In the genomic region with DNA sequence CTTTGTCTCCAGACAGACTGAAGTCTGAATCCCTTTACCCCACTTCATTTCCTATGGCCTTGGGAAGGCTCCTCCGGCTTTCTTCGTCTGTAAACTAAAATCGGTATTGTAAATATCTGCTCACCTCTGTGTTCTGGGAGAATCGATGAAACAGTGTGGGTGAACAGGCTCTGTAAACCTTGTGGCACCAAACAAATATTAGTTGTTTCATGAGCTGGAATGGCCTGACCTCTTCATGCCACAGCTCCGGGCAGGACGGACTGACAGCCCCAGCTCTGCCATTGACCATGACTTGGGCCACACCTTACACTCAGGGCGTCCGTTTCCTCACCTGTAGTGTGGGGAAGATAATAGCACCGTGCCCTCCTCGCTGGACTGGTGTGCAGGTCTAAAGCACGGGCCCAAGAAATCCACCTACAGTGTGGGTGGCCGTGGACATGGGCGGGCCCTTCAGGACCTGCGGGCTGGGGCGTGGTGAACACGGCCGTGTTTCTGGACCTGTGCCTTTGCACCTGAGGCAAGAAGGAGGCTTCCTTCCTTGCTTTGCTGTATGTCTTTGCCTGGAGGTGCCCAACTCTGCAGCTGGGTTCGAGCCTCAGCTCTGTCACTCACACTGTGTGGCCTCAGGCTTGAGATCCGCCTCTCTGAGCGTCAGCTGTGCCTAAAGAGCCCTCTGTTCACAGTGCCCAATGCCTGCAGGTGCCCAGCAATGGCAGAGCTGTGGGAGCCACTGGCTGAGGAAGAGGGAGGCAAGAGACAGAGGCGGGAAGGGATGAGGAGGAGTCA, we compare ENCODE assay signal across 15 cellular contexts. TPM values are rescaled to one million over a fixed set of nuclear protein-coding genes. Genes with fewer than 3 reads are reported as not detected.
DNase-seq lines count a peak whose midpoint lies in the region; ATAC-seq and TF ChIP-seq lines count a peak whose summit lies in the region.
"Had no signal": no experiment of that assay in that cellular context is flagged by ENCODE, and none has a peak within 500 bp of the region (broad histone marks: within the 10 kb centered on the region; RNA-seq: fewer than 3 reads in every experiment).

No MANE protein-coding gene starts in this region.

- peaks cover 0 to 2% (median 0%) of the 10 kb centered on the region in 6 donors for H3K9me3 Mint-ChIP-seq in immature natural killer cell
- H3K9me3 Mint-ChIP-seq: CD4-positive, alpha-beta memory T cell had no signal

- peak overlapping the region; percentile 77 for H3K9ac ChIP-seq in neuronal stem cell (ENCODE audit: low read depth, low read length, poor library complexity)
- H3K9ac ChIP-seq: GM23248 had no signal

- no peak overlapping the region for H4K8ac ChIP-seq in neuronal stem cell (ENCODE audit: low read depth, low read length)

- TF ChIP-seq CTCF in right lobe of liver (IDR thresholded peaks at IDR 0.05), result no peak
- no peak for TF ChIP-seq CTCF in GM13976 (IDR thresholded peaks at IDR 0.05; ENCODE audit: borderline replicate concordance, control extremely low read depth, extremely low read depth, insufficient read depth, missing control alignments)
- TF ChIP-seq CTCF in sigmoid colon (IDR thresholded peaks at IDR 0.05), result no peak

- DNase-seq in right lobe of liver, result peak in 2 of 3 donors; percentile 57 to 73
- no peak for DNase-seq in neuronal stem cell (ENCODE audit: low spot score)
- no peak for DNase-seq in posterior vena cava (ENCODE audit: low spot score)
- no peak for DNase-seq in immature natural killer cell
- no peak for DNase-seq in GM13976 (ENCODE audit: low spot score)
- no peak for DNase-seq in sigmoid colon
- DNase-seq: BE2C; CD4-positive, alpha-beta memory T cell; DMS79; GM23248 had no signal

- H2BK5ac ChIP-seq in neuronal stem cell (ENCODE audit: low read length), result no peak overlapping the region

- H3K79me1 ChIP-seq in neuronal stem cell (ENCODE audit: low read depth, low read length), result peaks cover 2% of the 10 kb centered on the region

- in situ Hi-C loops in GM13976 (cut with MboI; ENCODE audit: low sequenced_read_pairs, unreplicated experiment), result no loop called here

- TF ChIP-seq EP300 in sigmoid colon (IDR thresholded peaks at IDR 0.05), result no peak

- ATAC-seq in esophagus mucosa (peak; percentile 3), right lobe of liver (peak; percentile 53 to 55 (median 54))
- ATAC-seq: A549, GM12878, HCT116 had no signal

- H2AK5ac ChIP-seq in neuronal stem cell (ENCODE audit: low read depth, low read length), result peak overlapping the region; percentile 63

- no peak overlapping the region for H2BK120ac ChIP-seq in neuronal stem cell (ENCODE audit: low read depth, low read length)

- 41% methylated on average over 18 of the region's 21 CpGs for WGBS in right lobe of liver (ENCODE audit: insufficient coverage, low coverage, low lambda C conversion rate, missing lambda C conversion rate)
- no CpG with 5 or more reads among the region's 21 CpGs for WGBS in neuronal stem cell (ENCODE audit: extremely low coverage in 2 of 2, insufficient read length in 2 of 2, insufficient replicate concordance in 1 of 2), 2 donors
- 65 to 78% methylated on average over 21 of the region's 21 CpGs for WGBS in sigmoid colon, 2 donors

- peak overlapping the region; percentile 48 for H3K18ac ChIP-seq in neuronal stem cell (ENCODE audit: low read length)

- H3K4me1 Mint-ChIP-seq in immature natural killer cell, result no peaks in the 10 kb centered on the region
- H3K4me1 Mint-ChIP-seq: CD4-positive, alpha-beta memory T cell had no signal

- H3K4ac ChIP-seq in neuronal stem cell (ENCODE audit: low read length), result no peak overlapping the region

- peak overlapping the region; percentile 71 for H3K14ac ChIP-seq in neuronal stem cell (ENCODE audit: low read length)

- H3K4me1 ChIP-seq in right lobe of liver, result peaks cover 0 to 79% (median 35%) of the 10 kb centered on the region in 4 donors
- peaks cover 0 to 3% of the 10 kb centered on the region in 2 donors for H3K4me1 ChIP-seq in neuronal stem cell (ENCODE audit: control insufficient read depth in 2 of 2, insufficient read depth in 1 of 2, low read depth in 1 of 2, low read length in 2 of 2)
- H3K4me1 ChIP-seq in sigmoid colon, result no peaks in the 10 kb centered on the region
- H3K4me1 ChIP-seq: BE2C had no signal

- no peak overlapping the region for H3K4me2 ChIP-seq in neuronal stem cell (ENCODE audit: insufficient read depth, low read length, poor library complexity, severe bottlenecking)
- H3K4me2 ChIP-seq: A549 had no signal

- peak overlapping the region; percentile 5 for H3K23ac ChIP-seq in neuronal stem cell (ENCODE audit: low read depth, low read length, poor library complexity)

- no peak overlapping the region for H2AFZ ChIP-seq in neuronal stem cell (ENCODE audit: low read length)
- H2AFZ ChIP-seq: GM23248 had no signal

- no peaks in the 10 kb centered on the region for H3K27me3 ChIP-seq in right lobe of liver
- H3K27me3 ChIP-seq in neuronal stem cell (ENCODE audit: control insufficient read depth in 3 of 3, insufficient read depth in 3 of 3, low read depth in 1 of 3, low read length in 3 of 3), result no peaks in the 10 kb centered on the region
- no peaks in the 10 kb centered on the region for H3K27me3 ChIP-seq in sigmoid colon
- H3K27me3 ChIP-seq: BE2C had no signal

- H3K9me3 ChIP-seq in right lobe of liver (no peaks in the 10 kb centered on the region), neuronal stem cell (replicated peaks in 1 of 2; ENCODE audit: control insufficient read depth in 2 of 2, insufficient read depth in 1 of 2, low read depth in 1 of 2, low read length in 2 of 2) (no peaks in the 10 kb centered on the region), sigmoid colon (no peaks in the 10 kb centered on the region)
- H3K9me3 ChIP-seq: A549, BE2C had no signal

- intact Hi-C loops in right lobe of liver (cut with DNase I) (no loop called here), posterior vena cava (cut with DNase I) (no loop called here), sigmoid colon (cut with DNase I) (no loop called here)

- H2BK15ac ChIP-seq in neuronal stem cell (ENCODE audit: low read length), result no peak overlapping the region

- H3K27ac ChIP-seq in right lobe of liver, result peak overlapping the region; percentile 68 to 82 (median 78)
- no peak overlapping the region for H3K27ac ChIP-seq in neuronal stem cell (replicated peaks; ENCODE audit: low read length)
- H3K27ac ChIP-seq in sigmoid colon, result no peak overlapping the region
- H3K27ac ChIP-seq: C4-2B, GM23248 had no signal

- no peak overlapping the region for H2BK12ac ChIP-seq in neuronal stem cell (ENCODE audit: low read length)

- H3K4me3 ChIP-seq in right lobe of liver (peak overlapping the region in 2 of 3 donors; percentile 22 to 59), neuronal stem cell (ENCODE audit: low read length in 2 of 2) (peak overlapping the region in 1 of 2 donors; percentile 3), sigmoid colon (no peak overlapping the region)
- H3K4me3 ChIP-seq: A549, GM12878, GM23248 had no signal

- TF ChIP-seq POLR2A in right lobe of liver (IDR thresholded peaks at IDR 0.05), result no peak
- TF ChIP-seq POLR2A in sigmoid colon (IDR thresholded peaks at IDR 0.05), result no peak

- no peak overlapping the region for H3K27ac Mint-ChIP-seq in immature natural killer cell
- H3K27ac Mint-ChIP-seq: CD4-positive, alpha-beta memory T cell had no signal

- H3K4me3 Mint-ChIP-seq in immature natural killer cell, result no peak overlapping the region
- H3K4me3 Mint-ChIP-seq: CD4-positive, alpha-beta memory T cell had no signal

- peak overlapping the region; percentile 85 for H4K91ac ChIP-seq in neuronal stem cell (ENCODE audit: low read depth, low read length, poor library complexity)

- H3K36me3 Mint-ChIP-seq in immature natural killer cell, result no peaks in the 10 kb centered on the region
- H3K36me3 Mint-ChIP-seq: CD4-positive, alpha-beta memory T cell had no signal

- no peaks in the 10 kb centered on the region for H3K36me3 ChIP-seq in right lobe of liver
- H3K36me3 ChIP-seq in neuronal stem cell (replicated peaks in 1 of 2; ENCODE audit: control insufficient read depth in 2 of 2, insufficient read depth in 2 of 2, low read length in 2 of 2), result no peaks in the 10 kb centered on the region
- no peaks in the 10 kb centered on the region for H3K36me3 ChIP-seq in sigmoid colon
- H3K36me3 ChIP-seq: BE2C had no signal

- peaks cover 1 to 3% (median 3%) of the 10 kb centered on the region in 3 donors for H3K27me3 Mint-ChIP-seq in immature natural killer cell (ENCODE audit: low read depth in 3 of 3)
- H3K27me3 Mint-ChIP-seq: CD4-positive, alpha-beta memory T cell had no signal

RNA-seq across cellular contexts. Expression of gene OSGIN1, which starts 6.1 kb away (rescaled TPM):
- total RNA-seq in esophagus mucosa, result 5.6 TPM
- total RNA-seq in right lobe of liver, result 100 to 1,000 TPM in 1 of 6 experiments, 10 to 100 TPM in 5; 40.1 to 170 (median 53.9) TPM
- 0.20 TPM for polyA plus RNA-seq in neuronal stem cell (2013, experiment 1 of 2)
- 0.25 TPM for polyA plus RNA-seq in neuronal stem cell (2013, experiment 2 of 2)
- 1 to 10 TPM; 6.2 to 6.8 TPM for total RNA-seq in posterior vena cava
- under 1 TPM in 2 of 3 donors, not detected in 1; 0.11 to 0.59 TPM for polyA plus RNA-seq in immature natural killer cell
- 1 to 10 TPM; 3.6 to 5.4 (median 4.3) TPM for total RNA-seq in sigmoid colon
- polyA plus RNA-seq in sigmoid colon, result 1 to 10 TPM; 6.6 to 9.9 (median 8.1) TPM

RNA-seq across cellular contexts. Expression of gene NECAB2, which starts 21.1 kb away (rescaled TPM):
- total RNA-seq in esophagus mucosa (not detected), right lobe of liver (10 to 100 TPM in 3 of 6 experiments, 1 to 10 TPM in 2, under 1 TPM in 1; 0.56 to 26.8 (median 7.1) TPM), posterior vena cava (1 to 10 TPM in 1 of 2 donors, under 1 TPM in 1; 0.71 to 3.0 TPM), sigmoid colon (1 to 10 TPM in 2 of 4 donors, not detected in 2; 1.8 to 3.1 TPM)
- 23.1 TPM for polyA plus RNA-seq in neuronal stem cell (2013, experiment 1 of 2)
- polyA plus RNA-seq in neuronal stem cell (2013, experiment 2 of 2), result 20.8 TPM
- polyA plus RNA-seq in immature natural killer cell (not detected), sigmoid colon (under 1 TPM in 1 of 3 donors, not detected in 2; 0.34 TPM)
- total RNA-seq: CD4-positive, alpha-beta memory T cell; GM12878; GM23248 had no signal
- polyA plus RNA-seq: CD4-positive, alpha-beta memory T cell; GM12878 had no signal

RNA-seq across cellular contexts. Expression of gene MLYCD, which starts 48.1 kb away (rescaled TPM):
- total RNA-seq in esophagus mucosa (2.1 TPM), right lobe of liver (10 to 100 TPM in 5 of 6 experiments, 1 to 10 TPM in 1; 6.6 to 15.6 (median 11.3) TPM), posterior vena cava (1 to 10 TPM; 5.5 TPM), sigmoid colon (10 to 100 TPM in 3 of 4 donors, 1 to 10 TPM in 1; 9.3 to 16.3 (median 10.8) TPM)
- 1.1 TPM for polyA plus RNA-seq in neuronal stem cell (2013, experiment 1 of 2)
- polyA plus RNA-seq in neuronal stem cell (2013, experiment 2 of 2), result 1.2 TPM
- polyA plus RNA-seq in immature natural killer cell (1 to 10 TPM in 2 of 3 donors, under 1 TPM in 1; 0.64 to 4.5 (median 1.1) TPM), sigmoid colon (1 to 10 TPM; 1.8 to 5.4 (median 3.0) TPM)

Comparison
In these comparisons a context has a peak if more than half of its experiments do, and no peak if none do; other contexts are left out.
1. DNase-seq: peak in right lobe of liver (2 of 3); none in neuronal stem cell (single experiment), posterior vena cava (single experiment), immature natural killer cell (0 of 3), GM13976 (single experiment) and sigmoid colon (single experiment).
2. H3K27ac ChIP-seq: peak in right lobe of liver (3 of 3); none in neuronal stem cell (single experiment) and sigmoid colon (0 of 4).
3. H3K4me3 ChIP-seq: peak in right lobe of liver (2 of 3); none in sigmoid colon (0 of 4).